Comparison of ENCODE assay signal across 9 cellular contexts in genomic region chr12:104473374-104473983, GRCh38. TPM values are rescaled to one million over a fixed set of nuclear protein-coding genes. Genes with fewer than 3 reads are reported as not detected.
DNase-seq lines count a peak whose midpoint lies in the region; ATAC-seq and TF ChIP-seq lines count a peak whose summit lies in the region.
"Had no signal": no experiment of that assay in that cellular context is flagged by ENCODE, and none has a peak within 500 bp of the region (broad histone marks: within the 10 kb centered on the region; RNA-seq: fewer than 3 reads in every experiment).

No MANE protein-coding gene starts in this region.

- no peaks in the 10 kb centered on the region for H3K79me2 ChIP-seq in hepatocyte

- intact Hi-C loops in colonic mucosa (cut with DNase I) = no loop called here

- no peaks in the 10 kb centered on the region for H3K27me3 Mint-ChIP-seq in activated CD8-positive, alpha-beta memory T cell treated with anti-CD3 and anti-CD28 coated beads, Interleukin-2, amount 10 ng/mL, durations not matched to agents 7 days and 5 days
- no peaks in the 10 kb centered on the region for H3K27me3 Mint-ChIP-seq in activated T-helper 17 cell treated with anti-CD3 and anti-CD28 coated beads, Interleukin-2, amount 50 U/mL, for 72 hours
- H3K27me3 Mint-ChIP-seq in stimulated activated naive B cell treated with anti-CD40 and anti-IgM and Interleukin-4, amounts not matched to agents 10 μg/mL and 1 μg/mL and 100 μg/mL, for 72 hours = no peaks in the 10 kb centered on the region

- peak; percentile 55 for ATAC-seq in activated CD8-positive, alpha-beta memory T cell treated with anti-CD3 and anti-CD28 coated beads, Interleukin-2, amount 10 ng/mL, durations not matched to agents 7 days and 5 days
- ATAC-seq in HG02870 (IDR thresholded peaks at IDR 0.05; ENCODE audit: unreplicated experiment) (peak; percentile 57), foreskin keratinocyte (no peak)
- ATAC-seq in activated T-helper 17 cell treated with anti-CD3 and anti-CD28 coated beads, Interleukin-2, amount 50 U/mL, for 72 hours (replicated peaks) = peak; percentile 49
- ATAC-seq in stimulated activated naive B cell treated with anti-CD40 and anti-IgM and Interleukin-4, amounts not matched to agents 10 μg/mL and 1 μg/mL and 100 μg/mL, for 72 hours (replicated peaks) = peak; percentile 78 to 80

- WGBS in hepatocyte (ENCODE audit: low lambda C conversion rate, missing lambda C conversion rate) = 83% methylated on average over 10 of the region's 10 CpGs

- H3K27ac Mint-ChIP-seq in activated CD8-positive, alpha-beta memory T cell treated with anti-CD3 and anti-CD28 coated beads, Interleukin-2, amount 10 ng/mL, durations not matched to agents 7 days and 5 days = peak overlapping the region; percentile 88
- H3K27ac Mint-ChIP-seq in activated T-helper 17 cell treated with anti-CD3 and anti-CD28 coated beads, Interleukin-2, amount 50 U/mL, for 72 hours = peak overlapping the region; percentile 28
- peak overlapping the region; percentile 87 for H3K27ac Mint-ChIP-seq in stimulated activated naive B cell treated with anti-CD40 and anti-IgM and Interleukin-4, amounts not matched to agents 10 μg/mL and 1 μg/mL and 100 μg/mL, for 72 hours

- H3K4me3 ChIP-seq in hepatocyte = no peak overlapping the region
- H3K4me3 ChIP-seq in colonic mucosa = no peak overlapping the region

- H3K9ac ChIP-seq in colonic mucosa (ENCODE audit: low read depth in 2 of 2, low read length in 2 of 2) = no peak overlapping the region

- no peaks in the 10 kb centered on the region for H3K4me1 ChIP-seq in hepatocyte (ENCODE audit: insufficient read depth)
- no peaks in the 10 kb centered on the region for H3K4me1 ChIP-seq in colonic mucosa
- H3K4me1 ChIP-seq in foreskin keratinocyte = no peaks in the 10 kb centered on the region

- H3K4me2 ChIP-seq in hepatocyte = no peak overlapping the region

- peaks cover 89% of the 10 kb centered on the region for H3K4me1 Mint-ChIP-seq in activated CD8-positive, alpha-beta memory T cell treated with anti-CD3 and anti-CD28 coated beads, Interleukin-2, amount 10 ng/mL, durations not matched to agents 7 days and 5 days
- H3K4me1 Mint-ChIP-seq in activated T-helper 17 cell treated with anti-CD3 and anti-CD28 coated beads, Interleukin-2, amount 50 U/mL, for 72 hours = peaks cover 46% of the 10 kb centered on the region
- peaks cover 52 to 82% of the 10 kb centered on the region in 2 donors for H3K4me1 Mint-ChIP-seq in stimulated activated naive B cell treated with anti-CD40 and anti-IgM and Interleukin-4, amounts not matched to agents 10 μg/mL and 1 μg/mL and 100 μg/mL, for 72 hours

- H2AFZ ChIP-seq in hepatocyte = no peak overlapping the region

- peak; percentile 58 for DNase-seq in activated CD8-positive, alpha-beta memory T cell treated with anti-CD3 and anti-CD28 coated beads, Interleukin-2, amount 10 ng/mL, durations not matched to agents 7 days and 5 days
- no peak for DNase-seq in activated CD8-positive, alpha-beta memory T cell treated with anti-CD3 and anti-CD28 coated beads, Interleukin-2, amount 50 U/mL, for 48 hours
- DNase-seq in stimulated activated naive B cell treated with anti-CD40 and anti-IgM and Interleukin-4, amounts not matched to agents 10 μg/mL and 1 μg/mL and 100 μg/mL, for 72 hours = no peak
- no peak for DNase-seq in hepatocyte (ENCODE audit: low spot score)
- no peak for DNase-seq in colonic mucosa
- no peak for DNase-seq in foreskin keratinocyte
- DNase-seq: IMR-90 had no signal

- no peaks in the 10 kb centered on the region for H3K9me2 ChIP-seq in hepatocyte (replicated peaks; ENCODE audit: insufficient read depth)

- H4K20me1 ChIP-seq in hepatocyte (ENCODE audit: insufficient read depth, poor library complexity, severe bottlenecking) = no peaks in the 10 kb centered on the region

- H3K27me3 ChIP-seq in hepatocyte (no peaks in the 10 kb centered on the region), colonic mucosa (no peaks in the 10 kb centered on the region), foreskin keratinocyte (no peaks in the 10 kb centered on the region)

- peak overlapping the region; percentile 63 for H3K4me3 Mint-ChIP-seq in activated CD8-positive, alpha-beta memory T cell treated with anti-CD3 and anti-CD28 coated beads, Interleukin-2, amount 10 ng/mL, durations not matched to agents 7 days and 5 days
- H3K4me3 Mint-ChIP-seq in activated T-helper 17 cell treated with anti-CD3 and anti-CD28 coated beads, Interleukin-2, amount 50 U/mL, for 72 hours = peak overlapping the region; percentile 69
- peak overlapping the region; percentile 65 to 74 for H3K4me3 Mint-ChIP-seq in stimulated activated naive B cell treated with anti-CD40 and anti-IgM and Interleukin-4, amounts not matched to agents 10 μg/mL and 1 μg/mL and 100 μg/mL, for 72 hours

- H3K9me3 ChIP-seq in hepatocyte (ENCODE audit: low read depth) (no peaks in the 10 kb centered on the region), colonic mucosa (no peaks in the 10 kb centered on the region)

- H3K27ac ChIP-seq in hepatocyte = no peak overlapping the region
- no peak overlapping the region for H3K27ac ChIP-seq in colonic mucosa
- no peak overlapping the region for H3K27ac ChIP-seq in foreskin keratinocyte

- CTCF ChIA-PET in activated CD8-positive, alpha-beta memory T cell treated with anti-CD3 and anti-CD28 coated beads, Interleukin-2, amount 10 ng/mL, durations not matched to agents 7 days and 5 days (lab: Charles Lee) = interaction anchor here (1.0 to 1.9 kb wide), 8 partner anchors 9 to 107 kb away, joined by 3 to 9 read pairs (median 4); partner anchors contain the start of gene CHST11

- H3K36me3 Mint-ChIP-seq in activated CD8-positive, alpha-beta memory T cell treated with anti-CD3 and anti-CD28 coated beads, Interleukin-2, amount 10 ng/mL, durations not matched to agents 7 days and 5 days = peaks cover 41% of the 10 kb centered on the region
- no peaks in the 10 kb centered on the region for H3K36me3 Mint-ChIP-seq in activated T-helper 17 cell treated with anti-CD3 and anti-CD28 coated beads, Interleukin-2, amount 50 U/mL, for 72 hours (ENCODE audit: low read depth)
- H3K36me3 Mint-ChIP-seq in stimulated activated naive B cell treated with anti-CD40 and anti-IgM and Interleukin-4, amounts not matched to agents 10 μg/mL and 1 μg/mL and 100 μg/mL, for 72 hours = peaks cover 29 to 40% of the 10 kb centered on the region in 2 donors

- H3K9me3 Mint-ChIP-seq in activated CD8-positive, alpha-beta memory T cell treated with anti-CD3 and anti-CD28 coated beads, Interleukin-2, amount 10 ng/mL, durations not matched to agents 7 days and 5 days (ENCODE audit: low read depth) = peaks cover 4% of the 10 kb centered on the region
- no peaks in the 10 kb centered on the region for H3K9me3 Mint-ChIP-seq in activated T-helper 17 cell treated with anti-CD3 and anti-CD28 coated beads, Interleukin-2, amount 50 U/mL, for 72 hours
- peaks cover 0 to 11% of the 10 kb centered on the region in 2 donors for H3K9me3 Mint-ChIP-seq in stimulated activated naive B cell treated with anti-CD40 and anti-IgM and Interleukin-4, amounts not matched to agents 10 μg/mL and 1 μg/mL and 100 μg/mL, for 72 hours

- TF ChIP-seq CTCF in hepatocyte (IDR thresholded peaks at IDR 0.05; ENCODE audit: poor library complexity) (no peak), colonic mucosa (IDR thresholded peaks at IDR 0.05) (no peak), foreskin keratinocyte (conservative IDR thresholded peaks at IDR 0.05) (no peak)

- no peaks in the 10 kb centered on the region for H3K36me3 ChIP-seq in hepatocyte (replicated peaks; ENCODE audit: insufficient read depth, low read depth)
- no peaks in the 10 kb centered on the region for H3K36me3 ChIP-seq in colonic mucosa

RNA-seq across cellular contexts. Expression of gene CHST11, which starts 16.7 kb away (rescaled TPM):
- total RNA-seq in activated CD8-positive, alpha-beta memory T cell treated with anti-CD3 and anti-CD28 coated beads, Interleukin-2, amount 10 ng/mL, durations not matched to agents 7 days and 5 days = 100 to 1,000 TPM; 123 to 141 TPM
- 10 to 100 TPM; 36.2 to 61.7 TPM for total RNA-seq in activated T-helper 17 cell treated with anti-CD3 and anti-CD28 coated beads, Interleukin-2, amount 50 U/mL, for 72 hours
- 4.6 and 5.2 TPM in 2 replicates for total RNA-seq in hepatocyte
- 8.6 and 8.9 TPM in 2 replicates for polyA plus RNA-seq in hepatocyte
- 1 to 10 TPM; 2.9 to 4.9 TPM for total RNA-seq in colonic mucosa
- total RNA-seq in foreskin keratinocyte = 17.2 and 22.9 TPM in 2 replicates
- polyA plus RNA-seq in foreskin keratinocyte = 9.4 and 12.4 TPM in 2 replicates

Comparison
In these comparisons a context has a peak if more than half of its experiments do, and no peak if none do; other contexts are left out.
1. H3K27ac Mint-ChIP-seq: peak in every context shown above with its lines; median percentile 88 in activated CD8-positive, alpha-beta memory T cell treated with anti-CD3 and anti-CD28 coated beads, Interleukin-2, amount 10 ng/mL, durations not matched to agents 7 days and 5 days; 87 in stimulated activated naive B cell treated with anti-CD40 and anti-IgM and Interleukin-4, amounts not matched to agents 10 μg/mL and 1 μg/mL and 100 μg/mL, for 72 hours; 28 in activated T-helper 17 cell treated with anti-CD3 and anti-CD28 coated beads, Interleukin-2, amount 50 U/mL, for 72 hours.